Comparison of ENCODE assay signal across 14 cellular contexts in genomic region chr4:19375405-19375804, GRCh38.
DNase-seq lines count a peak whose midpoint lies in the region; ATAC-seq and TF ChIP-seq lines count a peak whose summit lies in the region.
"Had no signal": no experiment of that assay in that cellular context is flagged by ENCODE, and none has a peak within 500 bp of the region (broad histone marks: within the 10 kb centered on the region; RNA-seq: fewer than 3 reads in every experiment).

No MANE protein-coding gene starts in this region.

- H3K27me3 ChIP-seq in RWPE2 (ENCODE audit: insufficient read depth, poor library complexity, severe bottlenecking): no peaks in the 10 kb centered on the region

- no peaks in the 10 kb centered on the region for H3K9me3 Mint-ChIP-seq in mesothelial cell of epicardium

- H3K27me3 Mint-ChIP-seq in mesothelial cell of epicardium (ENCODE audit: low read depth): no peaks in the 10 kb centered on the region
- H3K27me3 Mint-ChIP-seq: CD4-positive, alpha-beta T cell had no signal

- ATAC-seq in RWPE2 (ENCODE audit: low read depth): no peak
- ATAC-seq: A549 had no signal

- peak; percentile 12 for DNase-seq in DMS53 (lab: John Stamatoyannopoulos, UW)
- DNase-seq in DMS53 treated with DMSO at 0.1 percent for 48 hours (lab: John Stamatoyannopoulos, UW; ENCODE audit: unreplicated experiment): no peak
- no peak for DNase-seq in RWPE2 (ENCODE audit: low spot score)
- no peak for DNase-seq in mesothelial cell of epicardium (ENCODE audit: low spot score in 2 of 2, unreplicated experiment in 2 of 2)
- DNase-seq in retinal pigment epithelial cell (ENCODE audit: low read depth): peak; percentile 33
- DNase-seq in DMS153 (lab: John Stamatoyannopoulos, UW): no peak
- DNase-seq in activated naive CD4-positive, alpha-beta T cell treated with anti-CD3 and anti-CD28 coated beads, Interleukin-2, amount 50 U/mL, for 16 hours: no peak
- DNase-seq: AML-193; CD4-positive, alpha-beta T cell had no signal

- H3K4me1 ChIP-seq in RWPE2 (ENCODE audit: insufficient read depth, poor library complexity, severe bottlenecking): peaks cover 25% of the 10 kb centered on the region
- H3K4me1 ChIP-seq: A549, HAP-1 had no signal

- peak overlapping the region; percentile 13 for H3K27ac ChIP-seq in RWPE2 (ENCODE audit: poor library complexity, severe bottlenecking)
- H3K27ac ChIP-seq: 22Rv1, A549, C4-2B, GM23248 had no signal

- H3K4me3 Mint-ChIP-seq in mesothelial cell of epicardium: no peak overlapping the region
- H3K4me3 Mint-ChIP-seq: CD4-positive, alpha-beta T cell had no signal

- peak overlapping the region; percentile 36 for H3K27ac Mint-ChIP-seq in mesothelial cell of epicardium
- H3K27ac Mint-ChIP-seq: CD4-positive, alpha-beta T cell had no signal

- peaks cover 2% of the 10 kb centered on the region for H3K9me3 ChIP-seq in RWPE2 (ENCODE audit: severe bottlenecking)
- H3K9me3 ChIP-seq: A549, HAP-1 had no signal

- H3K4me1 Mint-ChIP-seq in mesothelial cell of epicardium: peaks cover 21% of the 10 kb centered on the region

- H3K4me3 ChIP-seq in RWPE2 (ENCODE audit: severe bottlenecking): no peak overlapping the region
- H3K4me3 ChIP-seq in retinal pigment epithelial cell (ENCODE audit: low read length): no peak overlapping the region
- H3K4me3 ChIP-seq: A549, GM23248, HAP-1 had no signal

- H3K36me3 ChIP-seq in RWPE2 (ENCODE audit: low read depth): no peaks in the 10 kb centered on the region
- H3K36me3 ChIP-seq: HAP-1 had no signal

- TF ChIP-seq CTCF in RWPE2 (IDR thresholded peaks at IDR 0.05; ENCODE audit: poor library complexity, severe bottlenecking) (no peak), mesothelial cell of epicardium (IDR thresholded peaks at IDR 0.05; ENCODE audit: unreplicated experiment) (no peak), retinal pigment epithelial cell (conservative IDR thresholded peaks at IDR 0.05; ENCODE audit: low read depth, low read length) (no peak)

- no peaks in the 10 kb centered on the region for H3K36me3 Mint-ChIP-seq in mesothelial cell of epicardium

Comparison
In these comparisons a context has a peak if more than half of its experiments do, and no peak if none do; other contexts are left out.
1. DNase-seq: peak in DMS53 (single experiment) and retinal pigment epithelial cell (single experiment); none in DMS53 treated with DMSO at 0.1 percent for 48 hours (single experiment), RWPE2 (single experiment), mesothelial cell of epicardium (0 of 2), DMS153 (single experiment) and activated naive CD4-positive, alpha-beta T cell treated with anti-CD3 and anti-CD28 coated beads, Interleukin-2, amount 50 U/mL, for 16 hours (single experiment).